22 cellular contexts compared by ENCODE assay signal in the genomic region with DNA sequence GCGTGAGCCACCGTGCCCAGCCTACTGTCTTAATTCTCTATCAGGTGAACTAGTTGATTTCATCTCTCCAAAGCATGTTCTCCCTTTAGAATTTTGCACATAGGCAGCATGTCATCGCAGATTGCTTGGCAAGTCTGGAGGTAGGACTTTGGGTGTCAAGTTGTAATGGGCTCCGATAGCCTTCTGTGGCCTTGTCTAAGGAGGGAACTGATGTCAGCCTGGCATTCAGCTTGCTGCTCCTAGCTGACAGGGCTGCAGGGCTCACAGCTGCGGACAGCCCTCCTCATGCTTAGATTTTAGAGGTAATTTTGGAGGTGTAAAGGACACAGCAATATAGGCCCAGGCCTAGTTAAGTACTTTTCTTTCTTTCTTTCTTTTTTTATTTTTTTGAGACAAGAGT. TPM values are rescaled to one million over a fixed set of nuclear protein-coding genes. Genes with fewer than 3 reads are reported as not detected.
DNase-seq lines count a peak whose midpoint lies in the region; ATAC-seq lines count a peak whose summit lies in the region.
"Had no signal": no experiment of that assay in that cellular context is flagged by ENCODE, and none has a peak within 500 bp of the region (broad histone marks: within the 10 kb centered on the region; RNA-seq: fewer than 3 reads in every experiment).

No MANE protein-coding gene starts in this region.

- WGBS in right cardiac atrium: 59% methylated on average over 5 of the region's 5 CpGs

- intact Hi-C loops in right cardiac atrium (cut with DNase I): no loop called here

- no peaks in the 10 kb centered on the region for H3K9me3 ChIP-seq in T-helper 17 cell (ENCODE audit: control insufficient read depth, low read length, poor library complexity, severe bottlenecking)
- H3K9me3 ChIP-seq in right cardiac atrium (ENCODE audit: control insufficient read depth, low read length): no peaks in the 10 kb centered on the region

- no peak overlapping the region for H3K4me3 Mint-ChIP-seq in activated naive CD8-positive, alpha-beta T cell
- no peak overlapping the region for H3K4me3 Mint-ChIP-seq in activated naive CD8-positive, alpha-beta T cell treated with anti-CD3 and anti-CD28 coated beads for 36 hours
- H3K4me3 Mint-ChIP-seq in T-helper 17 cell: no peak overlapping the region
- no peak overlapping the region for H3K4me3 Mint-ChIP-seq in stimulated activated naive B cell treated with anti-CD40 and anti-IgM and Interleukin-4, amounts not matched to agents 10 μg/mL and 1 μg/mL and 100 μg/mL, for 72 hours

- peaks cover 24% of the 10 kb centered on the region for H3K4me1 ChIP-seq in right cardiac atrium (ENCODE audit: control insufficient read depth, insufficient read depth, low read length)

- no peak for DNase-seq in activated naive CD8-positive, alpha-beta T cell treated with anti-CD3 and anti-CD28 coated beads for 36 hours
- DNase-seq in T-helper 17 cell (no peak), right cardiac atrium (no peak), NCI-H1930 (lab: John Stamatoyannopoulos, UW) (no peak)
- no peak for DNase-seq in stimulated activated naive B cell treated with anti-CD40 and anti-IgM and Interleukin-4, amounts not matched to agents 10 μg/mL and 1 μg/mL and 100 μg/mL, for 72 hours
- DNase-seq: Kasumi-1; MV-4-11; NCI-H1105; NCI-H1436 treated with DMSO at 0.1 percent for 48 hours; NCI-H187 treated with DMSO at 0.1 percent for 48 hours; NCI-H2107; NCI-H446; NCI-H524 treated with DMSO at 0.1 percent for 48 hours; NCI-H82; NK-92 treated with Interleukin-12 subunit alpha and Interleukin-12 subunit beta, amount 100 ng/mL, for 24 hours; PC-3; SHP77 had no signal

- peak overlapping the region; percentile 28 for H3K27ac Mint-ChIP-seq in activated naive CD8-positive, alpha-beta T cell
- H3K27ac Mint-ChIP-seq in activated naive CD8-positive, alpha-beta T cell treated with anti-CD3 and anti-CD28 coated beads for 36 hours: no peak overlapping the region
- H3K27ac Mint-ChIP-seq in T-helper 17 cell: peak overlapping the region; percentile 16
- H3K27ac Mint-ChIP-seq in stimulated activated naive B cell treated with anti-CD40 and anti-IgM and Interleukin-4, amounts not matched to agents 10 μg/mL and 1 μg/mL and 100 μg/mL, for 72 hours: peak overlapping the region; percentile 65

- peaks cover 5% of the 10 kb centered on the region for H3K36me3 Mint-ChIP-seq in activated naive CD8-positive, alpha-beta T cell
- peaks cover 16% of the 10 kb centered on the region for H3K36me3 Mint-ChIP-seq in activated naive CD8-positive, alpha-beta T cell treated with anti-CD3 and anti-CD28 coated beads for 36 hours
- no peaks in the 10 kb centered on the region for H3K36me3 Mint-ChIP-seq in T-helper 17 cell (ENCODE audit: low read depth)
- peaks cover 42 to 43% of the 10 kb centered on the region in 2 donors for H3K36me3 Mint-ChIP-seq in stimulated activated naive B cell treated with anti-CD40 and anti-IgM and Interleukin-4, amounts not matched to agents 10 μg/mL and 1 μg/mL and 100 μg/mL, for 72 hours

- H3K4me3 ChIP-seq in right cardiac atrium (ENCODE audit: low read length): no peak overlapping the region
- H3K4me3 ChIP-seq: K562 had no signal

- no peak overlapping the region for H3K27ac ChIP-seq in right cardiac atrium (ENCODE audit: low read length)

- no peaks in the 10 kb centered on the region for H3K27me3 ChIP-seq in right cardiac atrium (ENCODE audit: control insufficient read depth, insufficient read depth)

- no peaks in the 10 kb centered on the region for H3K9me3 Mint-ChIP-seq in activated naive CD8-positive, alpha-beta T cell (ENCODE audit: low read depth)
- H3K9me3 Mint-ChIP-seq in activated naive CD8-positive, alpha-beta T cell treated with anti-CD3 and anti-CD28 coated beads for 36 hours: no peaks in the 10 kb centered on the region
- no peaks in the 10 kb centered on the region for H3K9me3 Mint-ChIP-seq in stimulated activated naive B cell treated with anti-CD40 and anti-IgM and Interleukin-4, amounts not matched to agents 10 μg/mL and 1 μg/mL and 100 μg/mL, for 72 hours

- peaks cover 73% of the 10 kb centered on the region for H3K4me1 Mint-ChIP-seq in activated naive CD8-positive, alpha-beta T cell (ENCODE audit: low read depth)
- peaks cover 74% of the 10 kb centered on the region for H3K4me1 Mint-ChIP-seq in activated naive CD8-positive, alpha-beta T cell treated with anti-CD3 and anti-CD28 coated beads for 36 hours
- H3K4me1 Mint-ChIP-seq in T-helper 17 cell: peaks cover 56% of the 10 kb centered on the region
- peaks cover 62 to 81% of the 10 kb centered on the region in 2 donors for H3K4me1 Mint-ChIP-seq in stimulated activated naive B cell treated with anti-CD40 and anti-IgM and Interleukin-4, amounts not matched to agents 10 μg/mL and 1 μg/mL and 100 μg/mL, for 72 hours

- no peaks in the 10 kb centered on the region for H3K27me3 Mint-ChIP-seq in activated naive CD8-positive, alpha-beta T cell
- H3K27me3 Mint-ChIP-seq in activated naive CD8-positive, alpha-beta T cell treated with anti-CD3 and anti-CD28 coated beads for 36 hours: no peaks in the 10 kb centered on the region
- H3K27me3 Mint-ChIP-seq in T-helper 17 cell: no peaks in the 10 kb centered on the region
- H3K27me3 Mint-ChIP-seq in stimulated activated naive B cell treated with anti-CD40 and anti-IgM and Interleukin-4, amounts not matched to agents 10 μg/mL and 1 μg/mL and 100 μg/mL, for 72 hours: no peaks in the 10 kb centered on the region

- no peak for ATAC-seq in T-helper 17 cell
- ATAC-seq in right cardiac atrium: peak; percentile 66 to 67
- ATAC-seq in stimulated activated naive B cell treated with anti-CD40 and anti-IgM and Interleukin-4, amounts not matched to agents 10 μg/mL and 1 μg/mL and 100 μg/mL, for 72 hours (replicated peaks): no peak
- ATAC-seq in HG02798 (IDR thresholded peaks at IDR 0.05; ENCODE audit: poor library complexity, unreplicated experiment): no peak
- ATAC-seq: HCT116, HepG2, K562, PC-3 had no signal

RNA-seq across cellular contexts. Expression of a gene that starts 11.3 kb away (rescaled TPM):
- total RNA-seq in activated naive CD8-positive, alpha-beta T cell treated with anti-CD3 and anti-CD28 coated beads for 36 hours: 10 to 100 TPM; 90.6 to 95.5 TPM
- 10 to 100 TPM; 48.6 to 50.6 TPM for total RNA-seq in T-helper 17 cell
- 100 to 1,000 TPM in 1 of 4 donors, 10 to 100 TPM in 3; 88.3 to 117 (median 90.2) TPM for total RNA-seq in right cardiac atrium
- 126 TPM for polyA plus RNA-seq in right cardiac atrium

Comparison
In these comparisons a context has a peak if more than half of its experiments do, and no peak if none do; other contexts are left out.
1. ATAC-seq: peak in right cardiac atrium (2 of 2); none in T-helper 17 cell (single experiment), stimulated activated naive B cell treated with anti-CD40 and anti-IgM and Interleukin-4, amounts not matched to agents 10 μg/mL and 1 μg/mL and 100 μg/mL, for 72 hours (0 of 2) and HG02798 (single experiment).